In the genomic region with DNA sequence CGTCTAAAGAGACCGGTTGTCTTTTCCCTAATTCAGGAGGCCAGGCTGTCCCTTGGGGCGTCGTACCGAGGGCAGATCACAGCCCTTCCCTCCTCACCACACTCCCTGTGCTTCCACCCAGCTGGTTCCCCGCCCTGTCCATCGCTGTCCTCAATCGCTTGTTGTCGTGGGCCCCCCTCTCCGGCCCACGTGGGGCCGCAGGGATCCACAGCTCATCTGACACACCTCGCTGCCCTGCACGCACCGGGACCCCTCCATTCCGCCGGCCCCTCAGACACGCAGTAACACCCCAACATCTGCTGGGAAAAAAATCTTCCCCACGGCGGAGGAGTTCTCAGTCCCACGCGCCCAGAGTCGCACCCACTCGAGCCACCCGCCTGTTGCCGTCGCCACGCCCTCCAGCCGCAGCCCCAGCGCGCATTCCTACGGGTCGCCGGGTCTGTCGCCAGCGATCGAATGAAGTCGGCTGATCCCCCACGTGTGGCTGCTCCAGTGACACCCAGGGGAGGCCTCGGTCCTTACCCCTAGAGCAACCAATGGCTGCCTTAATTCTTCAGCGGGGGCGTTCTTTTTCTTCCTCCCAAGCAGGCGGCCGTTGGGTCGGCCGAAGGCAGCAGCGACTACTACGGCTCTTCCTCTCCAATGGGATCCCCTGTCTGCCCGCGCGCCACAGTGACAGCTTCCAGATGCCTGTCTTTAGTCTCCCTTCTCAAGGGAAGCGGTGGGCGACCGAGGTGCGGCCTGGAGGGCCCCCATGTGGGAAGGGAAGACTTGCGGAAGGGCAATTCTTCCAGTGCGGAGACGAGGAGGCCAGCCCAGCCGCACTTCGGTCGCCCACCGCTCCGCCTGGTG, we compare ENCODE assay signal across 8 cellular contexts. TPM values are rescaled to one million over a fixed set of nuclear protein-coding genes. Genes with fewer than 3 reads are reported as not detected.
DNase-seq lines count a peak whose midpoint lies in the region; ATAC-seq and TF ChIP-seq lines count a peak whose summit lies in the region.

No MANE protein-coding gene starts in this region.

- TF ChIP-seq CTCF in adrenal gland (IDR thresholded peaks at IDR 0.05) = no peak

- WGBS in GM23248 (ENCODE audit: low coverage in 1 of 2, low lambda C conversion rate in 2 of 2, missing lambda C conversion rate in 2 of 2), 2 experiments = 4 to 5% methylated on average over 56 to 63 of the region's 63 CpGs
- 2 to 8% (median 4%) methylated on average over 17 to 63 of the region's 63 CpGs for WGBS in adrenal gland, 4 donors

- peaks cover 50% of the 10 kb centered on the region for H3F3A ChIP-seq in GM23248 (ENCODE audit: insufficient read depth)

- intact Hi-C loops in adrenal gland (cut with DNase I) (no loop called here), left ventricle myocardium superior (cut with micrococcal nuclease) (no loop called here)

- peaks cover 47% of the 10 kb centered on the region for H3K4me1 ChIP-seq in GM23248 (ENCODE audit: insufficient read depth)
- H3K4me1 ChIP-seq in adrenal gland (replicated peaks in 1 of 2) = peaks cover 5 to 20% of the 10 kb centered on the region in 2 donors

- peak; percentile 63 for ATAC-seq in left ventricle myocardium superior

- peaks cover 8% of the 10 kb centered on the region for H3K36me3 ChIP-seq in GM23248 (ENCODE audit: low read depth)
- no peaks in the 10 kb centered on the region for H3K36me3 ChIP-seq in adrenal gland (replicated peaks in 1 of 2)

- H3K9me2 ChIP-seq in GM23248 (ENCODE audit: insufficient read depth) = no peaks in the 10 kb centered on the region

- H3K27ac ChIP-seq in GM23248 (peak overlapping the region; percentile 88), adrenal gland (peak overlapping the region in 4 of 5 donors; percentile 75 to 89 (median 87))

- H3K79me2 ChIP-seq in GM23248 (ENCODE audit: insufficient read depth) = peaks cover 98% of the 10 kb centered on the region

- H3K4me2 ChIP-seq in GM23248 (ENCODE audit: unreplicated experiment) = peak overlapping the region; percentile 92

- peaks cover 2% of the 10 kb centered on the region; the same call in 1 of the 2 replicates for H4K20me1 ChIP-seq in GM23248 (ENCODE audit: insufficient read depth)

- peak; percentile 81 for DNase-seq in ELR (ENCODE audit: low read depth)
- peak; percentile 86 for DNase-seq in GM23248
- peak; percentile 75 for DNase-seq in LHCN-M2 (ENCODE audit: low read depth)
- DNase-seq in T-helper 1 cell = peak; percentile 40 to 68 (median 53)
- DNase-seq in adrenal gland = peak; percentile 67 to 84 (median 79)
- DNase-seq in left ventricle myocardium superior = peak; percentile 81
- peak; percentile 68 for DNase-seq in putamen (ENCODE audit: low spot score)
- no peak for DNase-seq in cortex of kidney (lab: John Stamatoyannopoulos, UW)

- TF ChIP-seq POLR2A in adrenal gland (IDR thresholded peaks at IDR 0.05) = peak in 1 of 2 donors; percentile 29

- peak overlapping the region; percentile 50 for H2AFZ ChIP-seq in GM23248

- H3K4me3 ChIP-seq in GM23248 = peak overlapping the region; percentile 96
- H3K4me3 ChIP-seq in adrenal gland = peak overlapping the region; percentile 46 to 82 (median 73)

- H3K9ac ChIP-seq in GM23248 = peak overlapping the region; percentile 97

- H3K27me3 ChIP-seq in GM23248 (replicated peaks; ENCODE audit: insufficient read depth) (no peaks in the 10 kb centered on the region), adrenal gland (no peaks in the 10 kb centered on the region)

- H3K9me3 ChIP-seq in GM23248 (ENCODE audit: low read depth) (no peaks in the 10 kb centered on the region), adrenal gland (replicated peaks in 1 of 3) (no peaks in the 10 kb centered on the region)

- in situ Hi-C loops in GM23248 (cut with MboI) = no loop called here

RNA-seq across cellular contexts. Expression of a gene that starts 0.9 kb away (rescaled TPM):
- total RNA-seq in GM23248 (2014; rRNA removed; shearing (Covaris generic)) = 640 and 867 TPM in 2 replicates
- polyA plus RNA-seq in GM23248 (2016; fragmentation: Nextera tagmentation; extraction: Ambion mirVana) (478 and 488 TPM in 2 replicates), adrenal gland (10 to 100 TPM; 12.5 to 31.5 (median 30.7) TPM)
- total RNA-seq in LHCN-M2 (2014; rRNA removed) (188 and 202 TPM in 2 replicates), adrenal gland (10 to 100 TPM; 24.0 to 49.1 (median 32.4) TPM), left ventricle myocardium superior (24.7 TPM)
- 173 TPM for polyA plus RNA-seq in LHCN-M2 (2012)

RNA-seq across cellular contexts. Expression of a gene that starts 50.7 kb away (rescaled TPM):
- total RNA-seq in GM23248 (2014; rRNA removed; shearing (Covaris generic)) = not detected in 2 replicates
- polyA plus RNA-seq in GM23248 (2016; fragmentation: Nextera tagmentation; extraction: Ambion mirVana) (not detected in 2 replicates), adrenal gland (1 to 10 TPM in 1 of 3 donors, under 1 TPM in 1, not detected in 1; 0.17 to 1.2 TPM)
- total RNA-seq in LHCN-M2 (2014; rRNA removed) (not detected in 2 replicates), adrenal gland (1 to 10 TPM in 2 of 8 donors, under 1 TPM in 6; 0.29 to 3.7 (median 0.53) TPM), left ventricle myocardium superior (not detected)
- 0.04 TPM for polyA plus RNA-seq in LHCN-M2 (2012)
